In the genomic region with DNA sequence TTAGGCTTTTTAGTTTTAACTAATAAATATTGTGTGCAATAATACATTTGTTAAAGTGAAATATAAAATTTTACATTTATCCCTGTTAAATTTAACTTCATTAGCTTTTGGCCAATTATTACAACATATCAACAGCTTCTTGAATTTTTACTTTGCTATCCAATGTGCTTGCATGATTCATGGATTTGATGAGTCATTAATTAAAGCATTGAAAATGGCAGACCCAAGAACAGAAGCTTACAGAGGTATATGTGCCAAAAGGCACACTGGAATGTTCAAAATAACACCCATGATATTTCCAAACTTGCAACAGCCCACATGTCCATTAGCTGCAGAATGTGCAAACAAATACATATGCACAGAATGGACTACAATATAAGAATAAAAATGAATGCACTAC, we compare ENCODE assay signal across 21 cellular contexts.
"Had no signal": no experiment of that assay in that cellular context is flagged by ENCODE, and none has a peak within 500 bp of the region (broad histone marks: within the 10 kb centered on the region; RNA-seq: fewer than 3 reads in every experiment).

No MANE protein-coding gene starts in this region.

- DNase-seq: activated CD4-positive, alpha-beta T cell treated with anti-CD3 and anti-CD28 coated beads, Interleukin-2, amount 50 U/mL, for 48 hours; activated CD8-positive, alpha-beta memory T cell treated with anti-CD3 and anti-CD28 coated beads, Interleukin-2, amount 10 ng/mL, durations not matched to agents 7 days and 5 days; activated gamma-delta T cell treated with Interleukin-2 at 50 U/mL for 16 hours; activated naive CD8-positive, alpha-beta T cell treated with anti-CD3 and anti-CD28 coated beads for 36 hours; activated T-cell treated with anti-CD3 and anti-CD28 coated beads, Interleukin-2, amount 50 U/mL, for 24 hours; aorta; cortex of kidney; effector CD8-positive, alpha-beta T cell; heart left ventricle; left lung; mesenchymal stem cell; nephron progenitor cell; stimulated activated CD4-positive, alpha-beta T cell treated with anti-CD3 and anti-CD28 coated beads, Interleukin-2, amount 100 ng/mL, for 24 hours; stimulated activated naive CD4-positive, alpha-beta T cell; substantia nigra; transverse colon had no signal

- H3K36me3 ChIP-seq: heart left ventricle, left lung, prostate gland, transverse colon had no signal

- H3K4me3 ChIP-seq: heart left ventricle, left lung, prostate gland, transverse colon had no signal

- ATAC-seq: activated CD4-positive, CD25-positive, alpha-beta regulatory T cell treated with anti-CD3 and anti-CD28 coated beads, Interleukin-2, amount 50 U/mL, for 24 hours; activated CD8-positive, alpha-beta memory T cell treated with anti-CD3 and anti-CD28 coated beads, Interleukin-2, amount 10 ng/mL, durations not matched to agents 7 days and 5 days; heart left ventricle; left lung; sciatic nerve had no signal

- FAIRE-seq: islet of Langerhans had no signal

- H3K27ac ChIP-seq: epithelial cell of prostate, heart left ventricle, left lung, prostate gland, transverse colon had no signal

- H3K27me3 ChIP-seq: heart left ventricle, left lung had no signal

- H3K9me3 ChIP-seq: heart left ventricle, left lung, prostate gland, transverse colon had no signal

- H3K4me1 ChIP-seq: heart left ventricle, left lung, prostate gland had no signal
